Comparison of ENCODE assay signal across 8 cellular contexts in genomic region chr17:43389022-43389947, GRCh38. TPM values are rescaled to one million over a fixed set of nuclear protein-coding genes. Genes with fewer than 3 reads are reported as not detected.
A peak's percentile ranks its signal among the peaks of the same experiment; 100 is the strongest.
DNase-seq lines count a peak whose midpoint lies in the region; ATAC-seq, FAIRE-seq and TF ChIP-seq lines count a peak whose summit lies in the region.

No MANE protein-coding gene starts in this region.

- peak; percentile 37 for ATAC-seq in HG03108 (IDR thresholded peaks at IDR 0.05; ENCODE audit: unreplicated experiment)

- no peaks in the 10 kb centered on the region for H3K9me3 ChIP-seq in ES-I3 (ENCODE audit: control insufficient read depth, insufficient read depth, low read length)

- H3K4me1 ChIP-seq in ES-I3 (ENCODE audit: insufficient read depth, low read length): peaks cover 3% of the 10 kb centered on the region; the same call in 1 of the 2 replicates

- H3K36me3 ChIP-seq in ES-I3 (ENCODE audit: insufficient read depth, low read length): no peaks in the 10 kb centered on the region

- TF ChIP-seq POLR2A in GM12891 (IDR thresholded peaks at IDR 0.05; ENCODE audit: low read depth, low read length): no peak

- peak; percentile 67 to 81 for DNase-seq in NCI-H446 (lab: John Stamatoyannopoulos, UW)
- DNase-seq in activated CD4-positive, alpha-beta T cell treated with anti-CD3 and anti-CD28 coated beads for 24 hours (ENCODE audit: low read depth in 2 of 2): peak; percentile 50 to 63
- peak; percentile 80 for DNase-seq in cerebellum (ENCODE audit: low spot score)
- peak; percentile 54 to 59 for DNase-seq in stimulated activated CD4-positive, alpha-beta T cell treated with anti-CD3 and anti-CD28 coated beads, Interleukin-1b, Interleukin-23, amount 100 ng/mL, for 4 hours (ENCODE audit: low read depth in 2 of 2)
- DNase-seq in GM12891 (ENCODE audit: insufficient read length, low spot score): no peak

- FAIRE-seq in GM12891 (lab: Jason Lieb, UNC): no peak

- peak overlapping the region; percentile 83 for H3K9ac ChIP-seq in ES-I3 (ENCODE audit: low read depth, low read length)

- H3K27me3 ChIP-seq in layer of hippocampus (ENCODE audit: control insufficient read depth, insufficient read depth, low read length): no peaks in the 10 kb centered on the region

- H3K27ac ChIP-seq in layer of hippocampus (ENCODE audit: low read depth, low read length): peak overlapping the region; percentile 94

TF ChIP-seq in GM12891, 5 proteins besides CTCF, POLR2A, EP300 and RAD21:
- TF ChIP-seq POLR2AphosphoS5 (IDR thresholded peaks at IDR 0.05; ENCODE audit: low read depth, low read length) (no peak), PAX5 (IDR thresholded peaks at IDR 0.05; ENCODE audit: insufficient read depth, low read length, severe bottlenecking) (no peak), SPI1 (IDR thresholded peaks at IDR 0.05; ENCODE audit: low read depth, low read length) (no peak), TAF1 (IDR thresholded peaks at IDR 0.05; ENCODE audit: low read depth, low read length) (no peak), POU2F2 (IDR thresholded peaks at IDR 0.05; ENCODE audit: low read depth, low read length) (no peak)

RNA-seq across cellular contexts. Expression of gene ARL4D, which starts 9.5 kb away (rescaled TPM):
- total RNA-seq in cerebellum: 5.1 TPM
- polyA plus RNA-seq in GM12891 (2012; ENCODE audit: low read depth, missing spikeins): 0.77 TPM
